1 cellular context compared by ENCODE assay signal in the genomic region with DNA sequence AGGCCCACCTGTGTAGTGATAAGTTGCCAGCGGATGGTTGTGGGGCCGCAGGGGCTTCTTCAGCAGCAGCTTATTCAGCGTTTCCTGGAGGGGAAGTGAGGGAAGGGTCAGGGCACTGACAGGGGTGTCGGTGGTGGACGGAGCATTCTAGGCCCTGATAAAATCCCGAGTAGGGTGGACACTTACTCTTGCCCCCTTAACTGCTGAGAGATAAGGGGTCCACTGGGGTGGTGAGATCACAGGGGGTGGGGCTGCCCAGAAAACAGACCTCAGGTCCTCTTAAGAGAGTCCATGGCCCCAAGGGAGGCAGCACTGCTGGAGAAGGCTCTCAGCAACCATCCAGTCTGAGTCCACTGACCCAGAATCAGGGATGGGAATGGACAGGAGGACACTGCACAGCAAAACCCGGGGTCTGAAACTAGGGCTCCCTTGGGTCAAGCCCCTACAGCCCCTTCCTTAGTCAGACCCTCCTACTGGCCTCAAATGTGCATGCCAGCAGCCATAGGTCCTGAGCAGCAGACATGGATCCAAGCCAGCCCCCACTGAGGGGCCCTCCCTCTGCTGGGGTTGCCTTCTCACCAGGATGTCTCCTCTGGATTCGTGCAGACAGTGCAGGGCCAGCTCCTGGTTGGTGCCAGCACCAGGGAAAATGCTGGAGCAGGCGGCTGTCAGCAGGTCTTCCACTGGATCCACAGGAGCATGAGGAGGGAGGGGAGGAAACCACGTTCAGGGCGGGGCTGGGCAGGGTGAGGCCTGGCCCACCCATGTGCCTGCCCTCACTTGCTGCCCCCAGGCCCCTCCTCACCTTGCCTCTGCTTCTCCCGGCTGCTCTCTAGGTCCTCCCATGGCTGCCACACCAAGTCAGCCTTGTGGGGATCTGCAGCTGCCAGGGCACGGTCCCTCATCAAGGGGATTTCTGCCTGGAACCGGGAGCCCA.
TF ChIP-seq lines count a peak whose summit lies in the region.

No MANE protein-coding gene starts in this region.

TF ChIP-seq in GM12878, 131 proteins besides CTCF, POLR2A, EP300 and RAD21 (continued from another document):
- TF ChIP-seq RB1 (IDR thresholded peaks at IDR 0.05; ENCODE audit: borderline replicate concordance) (no peak), PAX5 (IDR thresholded peaks at IDR 0.05; ENCODE audit: borderline replicate concordance, low read depth, low read length) (no peak), GATAD2B (conservative IDR thresholded peaks at IDR 0.05; ENCODE audit: low read depth) (no peak), LARP7 (IDR thresholded peaks at IDR 0.05) (no peak), SREBF2 (IDR thresholded peaks at IDR 0.05; ENCODE audit: low read length) (no peak), CBX3 (IDR thresholded peaks at IDR 0.05; ENCODE audit: borderline replicate concordance, low read depth) (no peak), ZBED1 (IDR thresholded peaks at IDR 0.05; ENCODE audit: borderline replicate concordance) (no peak), IKZF2 (IDR thresholded peaks at IDR 0.05) (no peak), ZNF622 (IDR thresholded peaks at IDR 0.05) (no peak), POLR2AphosphoS5 (IDR thresholded peaks at IDR 0.05; ENCODE audit: low read length) (no peak), NRF1 (conservative IDR thresholded peaks at IDR 0.05; ENCODE audit: low read depth, low read length) (no peak), DPF2 (IDR thresholded peaks at IDR 0.05) (no peak), ASH2L (IDR thresholded peaks at IDR 0.05; ENCODE audit: borderline replicate concordance, low read depth) (no peak), ESRRA (IDR thresholded peaks at IDR 0.05; ENCODE audit: low read length) (no peak)
- TF ChIP-seq, protein P1, sequence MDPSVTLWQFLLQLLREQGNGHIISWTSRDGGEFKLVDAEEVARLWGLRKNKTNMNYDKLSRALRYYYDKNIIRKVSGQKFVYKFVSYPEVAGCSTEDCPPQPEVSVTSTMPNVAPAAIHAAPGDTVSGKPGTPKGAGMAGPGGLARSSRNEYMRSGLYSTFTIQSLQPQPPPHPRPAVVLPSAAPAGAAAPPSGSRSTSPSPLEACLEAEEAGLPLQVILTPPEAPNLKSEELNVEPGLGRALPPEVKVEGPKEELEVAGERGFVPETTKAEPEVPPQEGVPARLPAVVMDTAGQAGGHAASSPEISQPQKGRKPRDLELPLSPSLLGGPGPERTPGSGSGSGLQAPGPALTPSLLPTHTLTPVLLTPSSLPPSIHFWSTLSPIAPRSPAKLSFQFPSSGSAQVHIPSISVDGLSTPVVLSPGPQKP (IDR thresholded peaks at IDR 0.05; ENCODE audit: low read depth, low read length): no peak
- TF ChIP-seq, protein P2, sequence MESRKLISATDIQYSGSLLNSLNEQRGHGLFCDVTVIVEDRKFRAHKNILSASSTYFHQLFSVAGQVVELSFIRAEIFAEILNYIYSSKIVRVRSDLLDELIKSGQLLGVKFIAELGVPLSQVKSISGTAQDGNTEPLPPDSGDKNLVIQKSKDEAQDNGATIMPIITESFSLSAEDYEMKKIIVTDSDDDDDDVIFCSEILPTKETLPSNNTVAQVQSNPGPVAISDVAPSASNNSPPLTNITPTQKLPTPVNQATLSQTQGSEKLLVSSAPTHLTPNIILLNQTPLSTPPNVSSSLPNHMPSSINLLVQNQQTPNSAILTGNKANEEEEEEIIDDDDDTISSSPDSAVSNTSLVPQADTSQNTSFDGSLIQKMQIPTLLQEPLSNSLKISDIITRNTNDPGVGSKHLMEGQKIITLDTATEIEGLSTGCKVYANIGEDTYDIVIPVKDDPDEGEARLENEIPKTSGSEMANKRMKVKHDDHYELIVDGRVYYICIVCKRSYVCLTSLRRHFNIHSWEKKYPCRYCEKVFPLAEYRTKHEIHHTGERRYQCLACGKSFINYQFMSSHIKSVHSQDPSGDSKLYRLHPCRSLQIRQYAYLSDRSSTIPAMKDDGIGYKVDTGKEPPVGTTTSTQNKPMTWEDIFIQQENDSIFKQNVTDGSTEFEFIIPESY (IDR thresholded peaks at IDR 0.05): no peak
- TF ChIP-seq, protein P3, sequence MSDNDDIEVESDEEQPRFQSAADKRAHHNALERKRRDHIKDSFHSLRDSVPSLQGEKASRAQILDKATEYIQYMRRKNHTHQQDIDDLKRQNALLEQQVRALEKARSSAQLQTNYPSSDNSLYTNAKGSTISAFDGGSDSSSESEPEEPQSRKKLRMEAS (IDR thresholded peaks at IDR 0.05; ENCODE audit: low read depth, low read length): no peak
TF ChIP-seq in GM12878: peak in this region for 0.
